ENCODE assay signal across 28 cellular contexts in the genomic region with DNA sequence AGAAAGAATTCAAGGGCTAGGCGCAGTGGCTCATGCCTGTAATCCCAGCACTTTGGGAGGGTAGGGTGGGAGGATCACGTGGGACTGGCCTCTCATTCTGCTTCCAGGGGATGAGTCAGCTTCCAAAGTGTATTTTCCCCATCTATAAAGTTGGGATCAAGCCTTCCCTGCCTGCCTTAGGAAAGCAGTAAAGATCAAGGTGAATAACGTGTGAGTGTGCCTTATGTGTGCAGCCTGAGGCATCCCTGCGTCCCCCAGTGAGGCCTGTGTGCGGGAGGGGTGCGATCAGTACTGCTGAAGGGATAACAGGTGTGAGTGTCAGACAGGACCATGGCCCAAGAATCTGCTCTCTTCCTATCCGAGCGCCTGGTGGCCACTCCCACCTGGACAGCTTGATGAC.
"Had no signal": no experiment of that assay in that cellular context is flagged by ENCODE, and none has a peak within 500 bp of the region (broad histone marks: within the 10 kb centered on the region; RNA-seq: fewer than 3 reads in every experiment).

No MANE protein-coding gene starts in this region.

- H3K4me1 ChIP-seq: neural progenitor cell, parathyroid adenoma, prostate gland, spleen, stomach, thyroid gland, tibial nerve, upper lobe of left lung, vagina had no signal

- FAIRE-seq: urothelium cell line had no signal

- H3K27ac ChIP-seq: neural progenitor cell, neutrophil, parathyroid adenoma, prostate gland, skin epidermis, spleen, stomach, thoracic aorta, thyroid gland, tibial nerve, upper lobe of left lung, vagina had no signal

- H3K27me3 ChIP-seq: neural progenitor cell, neutrophil, spleen, stomach, thyroid gland, tibial nerve, upper lobe of left lung, vagina had no signal

- ATAC-seq: naive thymus-derived CD4-positive, alpha-beta T cell; natural killer cell; right cardiac atrium; sciatic nerve; stimulated activated effector memory CD8-positive, alpha-beta T cell treated with anti-CD3 and anti-CD28 coated beads, Interleukin-12 subunit alpha, Interleukin-12 subunit beta, amount 100 ng/mL, for 72 hours; stimulated activated naive B cell treated with anti-CD40 and anti-IgM and Interleukin-4, amounts not matched to agents 10 μg/mL and 1 μg/mL and 100 μg/mL, for 72 hours had no signal

- H2AFZ ChIP-seq: neural progenitor cell, parathyroid adenoma had no signal

- H3K9me3 ChIP-seq: neutrophil, prostate gland, spleen, stomach, thoracic aorta, thyroid gland, upper lobe of left lung, vagina had no signal

- H3K9ac ChIP-seq: neural progenitor cell, parathyroid adenoma had no signal

- H3K4me3 ChIP-seq: neural progenitor cell, prostate gland, skin epidermis, smooth muscle cell, spleen, stomach, thoracic aorta, thyroid gland, tibial nerve, upper lobe of left lung, vagina had no signal

- DNase-seq: naive thymus-derived CD4-positive, alpha-beta T cell; natural killer cell; nucleus accumbens; posterior cingulate gyrus; retina; right cardiac atrium; spleen; stimulated activated CD4-positive, alpha-beta T cell treated with anti-CD3 and anti-CD28 coated beads, Interleukin-12 subunit alpha, Interleukin-12 subunit beta, amount 100 ng/mL, for 4 hours; stimulated activated CD4-positive, alpha-beta T cell treated with anti-CD3 and anti-CD28 coated beads, Interleukin-1b, Interleukin-23, amount 100 ng/mL, for 48 hours; stimulated activated CD4-positive, alpha-beta T cell treated with anti-CD3 and anti-CD28 coated beads, Interleukin-4, amount 100 ng/mL, for 24 hours; stimulated activated naive B cell treated with anti-CD40 and anti-IgM and Interleukin-4, amounts not matched to agents 10 μg/mL and 1 μg/mL and 100 μg/mL, for 72 hours; stimulated activated naive CD4-positive, alpha-beta T cell treated with Interleukin-2 at 50 U/mL for 16 hours; stomach; thyroid gland; trophoblast cell; upper lobe of left lung had no signal

- H3K4me2 ChIP-seq: neural progenitor cell, smooth muscle cell had no signal
